Comparison of ENCODE assay signal across 1 cellular context in the genomic region with DNA sequence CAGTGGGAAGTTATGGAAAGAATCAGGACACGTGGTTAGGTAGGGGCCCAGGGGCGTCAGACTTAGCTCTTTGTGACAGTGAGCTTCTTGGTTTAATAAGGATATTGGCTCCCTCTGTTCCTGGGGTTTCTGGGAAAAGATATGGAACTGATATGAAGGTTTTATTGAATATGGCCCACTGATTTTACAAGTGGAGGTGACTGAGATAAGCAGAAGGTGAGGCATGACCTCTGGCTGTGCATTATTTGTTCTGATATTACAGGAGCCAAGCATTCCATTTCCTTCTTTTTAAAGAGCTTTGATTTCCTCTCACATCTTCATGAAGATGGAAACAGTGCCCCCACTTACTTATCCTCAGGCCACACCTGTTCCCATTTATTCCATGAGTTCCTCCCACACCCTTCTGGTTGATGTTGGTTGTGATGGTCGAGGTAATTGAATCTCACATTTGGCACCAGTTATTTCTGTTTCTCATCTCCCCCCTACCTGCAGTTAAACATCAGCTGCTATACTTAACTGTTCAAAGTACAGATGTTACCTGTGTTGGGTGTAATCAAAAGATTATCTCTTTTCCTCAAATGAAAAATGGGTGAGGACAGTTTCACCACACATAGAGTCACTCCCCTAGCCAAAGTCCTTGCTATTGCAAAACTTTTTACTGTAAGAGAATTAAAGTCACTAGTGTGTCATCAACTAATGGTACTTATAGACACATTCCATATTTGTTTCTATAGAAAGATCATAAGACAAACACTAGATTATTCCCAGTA.
TF ChIP-seq lines count a peak whose summit lies in the region.

No MANE protein-coding gene starts in this region.

TF ChIP-seq in HepG2, 621 proteins besides CTCF, POLR2A, EP300 and RAD21 (continued from another document and continues in another):
- TF ChIP-seq, protein P1, sequence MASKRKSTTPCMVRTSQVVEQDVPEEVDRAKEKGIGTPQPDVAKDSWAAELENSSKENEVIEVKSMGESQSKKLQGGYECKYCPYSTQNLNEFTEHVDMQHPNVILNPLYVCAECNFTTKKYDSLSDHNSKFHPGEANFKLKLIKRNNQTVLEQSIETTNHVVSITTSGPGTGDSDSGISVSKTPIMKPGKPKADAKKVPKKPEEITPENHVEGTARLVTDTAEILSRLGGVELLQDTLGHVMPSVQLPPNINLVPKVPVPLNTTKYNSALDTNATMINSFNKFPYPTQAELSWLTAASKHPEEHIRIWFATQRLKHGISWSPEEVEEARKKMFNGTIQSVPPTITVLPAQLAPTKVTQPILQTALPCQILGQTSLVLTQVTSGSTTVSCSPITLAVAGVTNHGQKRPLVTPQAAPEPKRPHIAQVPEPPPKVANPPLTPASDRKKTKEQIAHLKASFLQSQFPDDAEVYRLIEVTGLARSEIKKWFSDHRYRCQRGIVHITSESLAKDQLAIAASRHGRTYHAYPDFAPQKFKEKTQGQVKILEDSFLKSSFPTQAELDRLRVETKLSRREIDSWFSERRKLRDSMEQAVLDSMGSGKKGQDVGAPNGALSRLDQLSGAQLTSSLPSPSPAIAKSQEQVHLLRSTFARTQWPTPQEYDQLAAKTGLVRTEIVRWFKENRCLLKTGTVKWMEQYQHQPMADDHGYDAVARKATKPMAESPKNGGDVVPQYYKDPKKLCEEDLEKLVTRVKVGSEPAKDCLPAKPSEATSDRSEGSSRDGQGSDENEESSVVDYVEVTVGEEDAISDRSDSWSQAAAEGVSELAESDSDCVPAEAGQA (IDR thresholded peaks at IDR 0.05; ENCODE audit: low read depth) = no peak
- TF ChIP-seq, protein P1 (CRISPR knock-in tag; IDR thresholded peaks at IDR 0.05; ENCODE audit: borderline replicate concordance) = no peak
- TF ChIP-seq, protein P2, sequence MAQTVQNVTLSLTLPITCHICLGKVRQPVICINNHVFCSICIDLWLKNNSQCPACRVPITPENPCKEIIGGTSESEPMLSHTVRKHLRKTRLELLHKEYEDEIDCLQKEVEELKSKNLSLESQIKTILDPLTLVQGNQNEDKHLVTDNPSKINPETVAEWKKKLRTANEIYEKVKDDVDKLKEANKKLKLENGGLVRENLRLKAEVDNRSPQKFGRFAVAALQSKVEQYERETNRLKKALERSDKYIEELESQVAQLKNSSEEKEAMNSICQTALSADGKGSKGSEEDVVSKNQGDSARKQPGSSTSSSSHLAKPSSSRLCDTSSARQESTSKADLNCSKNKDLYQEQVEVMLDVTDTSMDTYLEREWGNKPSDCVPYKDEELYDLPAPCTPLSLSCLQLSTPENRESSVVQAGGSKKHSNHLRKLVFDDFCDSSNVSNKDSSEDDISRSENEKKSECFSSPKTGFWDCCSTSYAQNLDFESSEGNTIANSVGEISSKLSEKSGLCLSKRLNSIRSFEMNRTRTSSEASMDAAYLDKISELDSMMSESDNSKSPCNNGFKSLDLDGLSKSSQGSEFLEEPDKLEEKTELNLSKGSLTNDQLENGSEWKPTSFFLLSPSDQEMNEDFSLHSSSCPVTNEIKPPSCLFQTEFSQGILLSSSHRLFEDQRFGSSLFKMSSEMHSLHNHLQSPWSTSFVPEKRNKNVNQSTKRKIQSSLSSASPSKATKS (CRISPR knock-in tag; IDR thresholded peaks at IDR 0.05) = no peak
- TF ChIP-seq ZNF124 (CRISPR knock-in tag; IDR thresholded peaks at IDR 0.05) = no peak
- no peak for TF ChIP-seq ZNF788 (CRISPR knock-in tag; IDR thresholded peaks at IDR 0.05; ENCODE audit: borderline replicate concordance)
- 0 out of 2 replicates have a peak, but pooled peaks have one; percentile 57 for TF ChIP-seq ZFP36L1 (CRISPR knock-in tag; IDR thresholded peaks at IDR 0.05)
- TF ChIP-seq, protein P3, sequence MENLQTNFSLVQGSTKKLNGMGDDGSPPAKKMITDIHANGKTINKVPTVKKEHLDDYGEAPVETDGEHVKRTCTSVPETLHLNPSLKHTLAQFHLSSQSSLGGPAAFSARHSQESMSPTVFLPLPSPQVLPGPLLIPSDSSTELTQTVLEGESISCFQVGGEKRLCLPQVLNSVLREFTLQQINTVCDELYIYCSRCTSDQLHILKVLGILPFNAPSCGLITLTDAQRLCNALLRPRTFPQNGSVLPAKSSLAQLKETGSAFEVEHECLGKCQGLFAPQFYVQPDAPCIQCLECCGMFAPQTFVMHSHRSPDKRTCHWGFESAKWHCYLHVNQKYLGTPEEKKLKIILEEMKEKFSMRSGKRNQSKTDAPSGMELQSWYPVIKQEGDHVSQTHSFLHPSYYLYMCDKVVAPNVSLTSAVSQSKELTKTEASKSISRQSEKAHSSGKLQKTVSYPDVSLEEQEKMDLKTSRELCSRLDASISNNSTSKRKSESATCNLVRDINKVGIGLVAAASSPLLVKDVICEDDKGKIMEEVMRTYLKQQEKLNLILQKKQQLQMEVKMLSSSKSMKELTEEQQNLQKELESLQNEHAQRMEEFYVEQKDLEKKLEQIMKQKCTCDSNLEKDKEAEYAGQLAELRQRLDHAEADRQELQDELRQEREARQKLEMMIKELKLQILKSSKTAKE (CRISPR knock-in tag; IDR thresholded peaks at IDR 0.05; ENCODE audit: borderline replicate concordance) = no peak
- TF ChIP-seq ADNP (CRISPR knock-in tag; IDR thresholded peaks at IDR 0.05) = no peak
- no peak for TF ChIP-seq ZNF17 (CRISPR knock-in tag; IDR thresholded peaks at IDR 0.05)
- peak; percentile 47; the same call in 1 of the 2 replicates for TF ChIP-seq ISL2 (CRISPR knock-in tag; IDR thresholded peaks at IDR 0.05)
- TF ChIP-seq GATAD2A (CRISPR knock-in tag; IDR thresholded peaks at IDR 0.05) = peak; percentile 80
- peak; percentile 87 for TF ChIP-seq CEBPG (CRISPR knock-in tag; IDR thresholded peaks at IDR 0.05)
- no peak for TF ChIP-seq HNRNPUL1 (IDR thresholded peaks at IDR 0.05; ENCODE audit: low read depth, low read length)
- TF ChIP-seq, protein P4, sequence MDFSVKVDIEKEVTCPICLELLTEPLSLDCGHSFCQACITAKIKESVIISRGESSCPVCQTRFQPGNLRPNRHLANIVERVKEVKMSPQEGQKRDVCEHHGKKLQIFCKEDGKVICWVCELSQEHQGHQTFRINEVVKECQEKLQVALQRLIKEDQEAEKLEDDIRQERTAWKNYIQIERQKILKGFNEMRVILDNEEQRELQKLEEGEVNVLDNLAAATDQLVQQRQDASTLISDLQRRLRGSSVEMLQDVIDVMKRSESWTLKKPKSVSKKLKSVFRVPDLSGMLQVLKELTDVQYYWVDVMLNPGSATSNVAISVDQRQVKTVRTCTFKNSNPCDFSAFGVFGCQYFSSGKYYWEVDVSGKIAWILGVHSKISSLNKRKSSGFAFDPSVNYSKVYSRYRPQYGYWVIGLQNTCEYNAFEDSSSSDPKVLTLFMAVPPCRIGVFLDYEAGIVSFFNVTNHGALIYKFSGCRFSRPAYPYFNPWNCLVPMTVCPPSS (IDR thresholded peaks at IDR 0.05) = no peak
- TF ChIP-seq NFYC (CRISPR knock-in tag; IDR thresholded peaks at IDR 0.05) = no peak
- TF ChIP-seq CBX5 (CRISPR knock-in tag; IDR thresholded peaks at IDR 0.05; ENCODE audit: borderline replicate concordance) = no peak
- TF ChIP-seq ZNF768 (CRISPR knock-in tag; IDR thresholded peaks at IDR 0.05) = no peak
- no peak for TF ChIP-seq SIX4 (CRISPR knock-in tag; IDR thresholded peaks at IDR 0.05)
- no peak for TF ChIP-seq SRSF9 (IDR thresholded peaks at IDR 0.05; ENCODE audit: borderline replicate concordance, insufficient read depth, low read depth, low read length, poor library complexity, severe bottlenecking)
- no peak for TF ChIP-seq ZFP82 (CRISPR knock-in tag; IDR thresholded peaks at IDR 0.05; ENCODE audit: borderline replicate concordance)
- no peak for TF ChIP-seq SOX13 (IDR thresholded peaks at IDR 0.05)
- peak in 1 of 2 experiments; percentile 47; a peak in 1 of 4 replicates for TF ChIP-seq SOX13 (CRISPR knock-in tag; conservative IDR thresholded peaks at IDR 0.05 in 1 of 2, IDR thresholded peaks at IDR 0.05 in 1 of 2)
- TF ChIP-seq SP2 (CRISPR knock-in tag; IDR thresholded peaks at IDR 0.05) = no peak
- no peak for TF ChIP-seq ZNF256 (CRISPR knock-in tag; conservative IDR thresholded peaks at IDR 0.05)
- TF ChIP-seq NFKB2 (CRISPR knock-in tag; IDR thresholded peaks at IDR 0.05; ENCODE audit: borderline replicate concordance) = no peak
- TF ChIP-seq SP140L (CRISPR knock-in tag; IDR thresholded peaks at IDR 0.05; ENCODE audit: borderline replicate concordance) = no peak
- TF ChIP-seq MXD4 (CRISPR knock-in tag; IDR thresholded peaks at IDR 0.05) = no peak
- no peak for TF ChIP-seq ZNF383 (CRISPR knock-in tag; IDR thresholded peaks at IDR 0.05; ENCODE audit: borderline replicate concordance)
- peak; percentile 29; the same call in 1 of the 2 replicates for TF ChIP-seq TARDBP (CRISPR knock-in tag; IDR thresholded peaks at IDR 0.05)
- TF ChIP-seq ZNF567 (CRISPR knock-in tag; IDR thresholded peaks at IDR 0.05; ENCODE audit: borderline replicate concordance) = no peak
- TF ChIP-seq MEF2D (CRISPR knock-in tag; IDR thresholded peaks at IDR 0.05) = no peak
- TF ChIP-seq ZNF337 (CRISPR knock-in tag; IDR thresholded peaks at IDR 0.05; ENCODE audit: borderline replicate concordance, low read depth) = no peak
- TF ChIP-seq ZNF326 (CRISPR knock-in tag; IDR thresholded peaks at IDR 0.05; ENCODE audit: borderline replicate concordance) = no peak
- no peak for TF ChIP-seq PRMT3 (CRISPR knock-in tag; IDR thresholded peaks at IDR 0.05; ENCODE audit: borderline replicate concordance, low read depth)
- TF ChIP-seq, protein P5, sequence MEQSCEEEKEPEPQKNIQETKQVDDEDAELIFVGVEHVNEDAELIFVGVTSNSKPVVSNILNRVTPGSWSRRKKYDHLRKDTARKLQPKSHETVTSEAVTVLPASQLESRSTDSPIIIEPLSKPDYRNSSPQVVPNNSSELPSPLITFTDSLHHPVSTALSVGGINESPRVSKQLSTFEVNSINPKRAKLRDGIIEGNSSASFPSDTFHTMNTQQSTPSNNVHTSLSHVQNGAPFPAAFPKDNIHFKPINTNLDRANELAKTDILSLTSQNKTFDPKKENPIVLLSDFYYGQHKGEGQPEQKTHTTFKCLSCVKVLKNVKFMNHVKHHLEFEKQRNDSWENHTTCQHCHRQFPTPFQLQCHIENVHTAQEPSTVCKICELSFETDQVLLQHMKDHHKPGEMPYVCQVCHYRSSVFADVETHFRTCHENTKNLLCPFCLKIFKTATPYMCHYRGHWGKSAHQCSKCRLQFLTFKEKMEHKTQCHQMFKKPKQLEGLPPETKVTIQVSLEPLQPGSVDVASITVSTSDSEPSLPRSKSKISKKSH (CRISPR knock-in tag; IDR thresholded peaks at IDR 0.05; ENCODE audit: borderline replicate concordance) = no peak
- TF ChIP-seq FOXA3 (CRISPR knock-in tag; IDR thresholded peaks at IDR 0.05) = peak; percentile 40
- TF ChIP-seq SP5 (CRISPR knock-in tag; IDR thresholded peaks at IDR 0.05; ENCODE audit: borderline replicate concordance, low read depth) = peak; percentile 79
- TF ChIP-seq, protein P6, sequence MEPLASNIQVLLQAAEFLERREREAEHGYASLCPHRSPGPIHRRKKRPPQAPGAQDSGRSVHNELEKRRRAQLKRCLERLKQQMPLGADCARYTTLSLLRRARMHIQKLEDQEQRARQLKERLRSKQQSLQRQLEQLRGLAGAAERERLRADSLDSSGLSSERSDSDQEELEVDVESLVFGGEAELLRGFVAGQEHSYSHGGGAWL (CRISPR knock-in tag; IDR thresholded peaks at IDR 0.05) = no peak
- no peak for TF ChIP-seq ZNF839 (CRISPR knock-in tag; IDR thresholded peaks at IDR 0.05; ENCODE audit: borderline replicate concordance)
- no peak for TF ChIP-seq SYNCRIP (IDR thresholded peaks at IDR 0.05; ENCODE audit: insufficient read depth, low read depth, low read length)
- no peak for TF ChIP-seq ZIK1 (CRISPR knock-in tag; IDR thresholded peaks at IDR 0.05; ENCODE audit: borderline replicate concordance, low read depth)
- 0 out of 2 replicates have a peak, but pooled peaks have one; percentile 31 for TF ChIP-seq RCOR2 (CRISPR knock-in tag; IDR thresholded peaks at IDR 0.05)
- TF ChIP-seq CHCHD3 (CRISPR knock-in tag; IDR thresholded peaks at IDR 0.05) = no peak
- TF ChIP-seq, protein P7, sequence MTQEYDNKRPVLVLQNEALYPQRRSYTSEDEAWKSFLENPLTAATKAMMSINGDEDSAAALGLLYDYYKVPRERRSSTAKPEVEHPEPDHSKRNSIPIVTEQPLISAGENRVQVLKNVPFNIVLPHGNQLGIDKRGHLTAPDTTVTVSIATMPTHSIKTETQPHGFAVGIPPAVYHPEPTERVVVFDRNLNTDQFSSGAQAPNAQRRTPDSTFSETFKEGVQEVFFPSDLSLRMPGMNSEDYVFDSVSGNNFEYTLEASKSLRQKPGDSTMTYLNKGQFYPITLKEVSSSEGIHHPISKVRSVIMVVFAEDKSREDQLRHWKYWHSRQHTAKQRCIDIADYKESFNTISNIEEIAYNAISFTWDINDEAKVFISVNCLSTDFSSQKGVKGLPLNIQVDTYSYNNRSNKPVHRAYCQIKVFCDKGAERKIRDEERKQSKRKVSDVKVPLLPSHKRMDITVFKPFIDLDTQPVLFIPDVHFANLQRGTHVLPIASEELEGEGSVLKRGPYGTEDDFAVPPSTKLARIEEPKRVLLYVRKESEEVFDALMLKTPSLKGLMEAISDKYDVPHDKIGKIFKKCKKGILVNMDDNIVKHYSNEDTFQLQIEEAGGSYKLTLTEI (CRISPR knock-in tag; conservative IDR thresholded peaks at IDR 0.05) = no peak
- no peak for TF ChIP-seq JUN (CRISPR knock-in tag; IDR thresholded peaks at IDR 0.05)
- TF ChIP-seq REL (CRISPR knock-in tag; conservative IDR thresholded peaks at IDR 0.05) = no peak
- no peak for TF ChIP-seq ZNF530 (CRISPR knock-in tag; IDR thresholded peaks at IDR 0.05; ENCODE audit: low read depth)
- TF ChIP-seq, protein P8, sequence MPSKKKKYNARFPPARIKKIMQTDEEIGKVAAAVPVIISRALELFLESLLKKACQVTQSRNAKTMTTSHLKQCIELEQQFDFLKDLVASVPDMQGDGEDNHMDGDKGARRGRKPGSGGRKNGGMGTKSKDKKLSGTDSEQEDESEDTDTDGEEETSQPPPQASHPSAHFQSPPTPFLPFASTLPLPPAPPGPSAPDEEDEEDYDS (CRISPR knock-in tag; IDR thresholded peaks at IDR 0.05) = 0 out of 2 replicates have a peak, but pooled peaks have one; percentile 23
- TF ChIP-seq ATF1 (CRISPR knock-in tag; IDR thresholded peaks at IDR 0.05) = peak; percentile 10; the same call in 1 of the 2 replicates
- no peak for TF ChIP-seq ISX (CRISPR knock-in tag; conservative IDR thresholded peaks at IDR 0.05)
- TF ChIP-seq ZNF484 (CRISPR knock-in tag; IDR thresholded peaks at IDR 0.05; ENCODE audit: borderline replicate concordance, low read depth) = no peak
- TF ChIP-seq PRPF4 (IDR thresholded peaks at IDR 0.05; ENCODE audit: low read depth, low read length, poor library complexity, severe bottlenecking) = no peak
